In genomic region chr18:845152-845819, GRCh38 we compare ENCODE assay signal across 12 cellular contexts. TPM values are rescaled to one million over a fixed set of nuclear protein-coding genes. Genes with fewer than 3 reads are reported as not detected.
A peak's percentile ranks its signal among the peaks of the same experiment; 100 is the strongest.
DNase-seq lines count a peak whose midpoint lies in the region; ATAC-seq, FAIRE-seq and TF ChIP-seq lines count a peak whose summit lies in the region.
"Had no signal": no experiment of that assay in that cellular context is flagged by ENCODE, and none has a peak within 500 bp of the region (broad histone marks: within the 10 kb centered on the region; RNA-seq: fewer than 3 reads in every experiment).

No MANE protein-coding gene starts in this region.

- TF ChIP-seq CTCF in endothelial cell of umbilical vein (IDR thresholded peaks at IDR 0.05; ENCODE audit: extremely low read depth in 1 of 2, insufficient read depth in 1 of 2, low read depth in 1 of 2, low read length in 2 of 2) (no peak), mucosa of descending colon (IDR thresholded peaks at IDR 0.05) (no peak)

- dilution Hi-C loops in endothelial cell of umbilical vein (cut with MboI; ENCODE audit: extremely low pct_ligation_motif_present, low sequenced_read_pairs), result loop anchor here (25.0 kb wide), 1 partner anchor 108 kb away; no protein-coding TSS in a partner anchor

- BruUV-seq in endothelial cell of umbilical vein (replicated peaks; lab: Mats Ljungman, UMichigan), result no TSS peak

- no peaks in the 10 kb centered on the region for H3K9me3 ChIP-seq in endothelial cell of umbilical vein (replicated peaks; ENCODE audit: control insufficient read depth, insufficient read depth, low read length)
- H3K9me3 ChIP-seq in mucosa of descending colon, result no peaks in the 10 kb centered on the region

- H3K27ac Mint-ChIP-seq in activated CD8-positive, alpha-beta T cell treated with anti-CD3 and anti-CD28 coated beads, Interleukin-2, amount 10 ng/mL, durations not matched to agents 7 days and 5 days, result no peak overlapping the region
- H3K27ac Mint-ChIP-seq in activated T-cell treated with anti-CD3 and anti-CD28 coated beads, Interleukin-2, amount 50 U/mL, for 24 hours, result no peak overlapping the region
- H3K27ac Mint-ChIP-seq: activated CD8-positive, alpha-beta T cell treated with anti-CD3 and anti-CD28 coated beads for 36 hours had no signal

- H3K4me3 ChIP-seq in endothelial cell of umbilical vein (replicated peaks in 1 of 3; ENCODE audit: insufficient read depth in 1 of 3, low read depth in 1 of 3, low read length in 3 of 3) (no peak overlapping the region), mucosa of descending colon (no peak overlapping the region)

- H3K27ac ChIP-seq in endothelial cell of umbilical vein (ENCODE audit: insufficient read depth, low read depth, low read length), result peak overlapping the region; percentile 68
- H3K27ac ChIP-seq: KMS-11 had no signal

- no peak overlapping the region for H2AFZ ChIP-seq in endothelial cell of umbilical vein (ENCODE audit: low read depth, low read length)

- no peaks in the 10 kb centered on the region for H4K20me1 ChIP-seq in endothelial cell of umbilical vein (replicated peaks; ENCODE audit: control insufficient read depth, extremely low read depth, insufficient read depth, low read length)

- no peaks in the 10 kb centered on the region for H3K79me2 ChIP-seq in endothelial cell of umbilical vein (ENCODE audit: control insufficient read depth, insufficient read depth, low read length)

- H3K9me1 ChIP-seq in endothelial cell of umbilical vein (replicated peaks; ENCODE audit: control insufficient read depth, extremely low read depth, insufficient read depth, low read length), result no peaks in the 10 kb centered on the region

- H3K4me3 Mint-ChIP-seq in activated CD8-positive, alpha-beta T cell treated with anti-CD3 and anti-CD28 coated beads, Interleukin-2, amount 10 ng/mL, durations not matched to agents 7 days and 5 days, result no peak overlapping the region
- H3K4me3 Mint-ChIP-seq in activated T-cell treated with anti-CD3 and anti-CD28 coated beads, Interleukin-2, amount 50 U/mL, for 24 hours, result no peak overlapping the region
- H3K4me3 Mint-ChIP-seq: activated CD8-positive, alpha-beta T cell treated with anti-CD3 and anti-CD28 coated beads for 36 hours had no signal

- peak overlapping the region; percentile 79 for H3K4me2 ChIP-seq in endothelial cell of umbilical vein (ENCODE audit: insufficient read depth, low read length)
- H3K4me2 ChIP-seq: KMS-11 had no signal

- DNase-seq in CD1c-positive myeloid dendritic cell (ENCODE audit: extremely low spot score), result peak; percentile 68
- DNase-seq in NCI-H226, result peak; percentile 83
- peak; percentile 96 for DNase-seq in endothelial cell of umbilical vein (ENCODE audit: low read depth, low spot score)
- DNase-seq in mucosa of descending colon, result peak in 1 of 3 donors; percentile 34
- DNase-seq in NCI-H1694 (lab: John Stamatoyannopoulos, UW), result no peak
- DNase-seq in activated CD8-positive, alpha-beta T cell treated with anti-CD3 and anti-CD28 coated beads, Interleukin-2, amount 10 ng/mL, durations not matched to agents 7 days and 5 days, result no peak
- DNase-seq in HuH-7 (ENCODE audit: low spot score), result no peak
- DNase-seq in activated T-cell treated with anti-CD3 and anti-CD28 coated beads, Interleukin-2, amount 50 U/mL, for 24 hours, result no peak
- DNase-seq: activated CD8-positive, alpha-beta T cell treated with anti-CD3 and anti-CD28 coated beads for 36 hours; caudate nucleus; stimulated activated naive CD8-positive, alpha-beta T cell treated with anti-CD3 and anti-CD28 coated beads, Interleukin-15, Interleukin-2, amounts not matched to agents 100 U/mL and 50 U/mL, for 24 hours had no signal

- H3K27me3 ChIP-seq in endothelial cell of umbilical vein (ENCODE audit: control insufficient read depth in 2 of 2, insufficient read depth in 2 of 2, low read length in 2 of 2), result no peaks in the 10 kb centered on the region

- no peak overlapping the region for H3K9ac ChIP-seq in endothelial cell of umbilical vein (replicated peaks; ENCODE audit: extremely low read depth, insufficient read depth, low read length)
- H3K9ac ChIP-seq: KMS-11 had no signal

- H3K4me1 ChIP-seq in endothelial cell of umbilical vein (ENCODE audit: control insufficient read depth, extremely low read depth, insufficient read depth, low read length) (peaks cover 28% of the 10 kb centered on the region), mucosa of descending colon (ENCODE audit: low read depth) (peaks cover 5% of the 10 kb centered on the region)

- TF ChIP-seq POLR2A in endothelial cell of umbilical vein (IDR thresholded peaks at IDR 0.05; ENCODE audit: low read depth, low read length), result peak; percentile 44

- FAIRE-seq in endothelial cell of umbilical vein (lab: Jason Lieb, UNC), result peak; percentile 97

- POLR2A ChIA-PET in endothelial cell of umbilical vein (lab: Charles Lee), result no interaction called here
- POLR2A ChIA-PET in activated CD8-positive, alpha-beta T cell treated with anti-CD3 and anti-CD28 coated beads, Interleukin-2, amount 10 ng/mL, durations not matched to agents 7 days and 5 days (lab: Charles Lee), result no interaction called here

- H3K36me3 ChIP-seq in endothelial cell of umbilical vein (ENCODE audit: control insufficient read depth in 2 of 2, extremely low read depth in 1 of 2, insufficient read depth in 2 of 2, low read length in 2 of 2) (no peaks in the 10 kb centered on the region), mucosa of descending colon (ENCODE audit: low read depth) (no peaks in the 10 kb centered on the region)

- ATAC-seq in mucosa of descending colon, result peak; percentile 73
- no peak for ATAC-seq in activated CD8-positive, alpha-beta T cell treated with anti-CD3 and anti-CD28 coated beads, Interleukin-2, amount 10 ng/mL, durations not matched to agents 7 days and 5 days
- ATAC-seq: activated CD8-positive, alpha-beta T cell treated with anti-CD3 and anti-CD28 coated beads for 36 hours; stimulated activated naive CD8-positive, alpha-beta T cell treated with anti-CD3 and anti-CD28 coated beads, Interleukin-15, Interleukin-2, amounts not matched to agents 100 U/mL and 50 U/mL, for 24 hours had no signal

- CTCF ChIA-PET in endothelial cell of umbilical vein (lab: Charles Lee), result interaction anchor here (2.0 kb wide), 1 partner anchor 15 kb away, joined by 4 read pairs; no protein-coding TSS in a partner anchor
- CTCF ChIA-PET in activated CD8-positive, alpha-beta T cell treated with anti-CD3 and anti-CD28 coated beads, Interleukin-2, amount 10 ng/mL, durations not matched to agents 7 days and 5 days (lab: Charles Lee), result interaction anchor here (1.1 to 1.3 kb wide), 2 partner anchors 133 to 221 kb away, joined by 4 read pairs; partner anchors contain the start of gene ENOSF1

- H3K36me3 Mint-ChIP-seq in activated CD8-positive, alpha-beta T cell treated with anti-CD3 and anti-CD28 coated beads, Interleukin-2, amount 10 ng/mL, durations not matched to agents 7 days and 5 days (ENCODE audit: low read depth), result no peaks in the 10 kb centered on the region
- H3K36me3 Mint-ChIP-seq in activated T-cell treated with anti-CD3 and anti-CD28 coated beads, Interleukin-2, amount 50 U/mL, for 24 hours (ENCODE audit: low read depth), result no peaks in the 10 kb centered on the region

- H3K27me3 Mint-ChIP-seq in activated CD8-positive, alpha-beta T cell treated with anti-CD3 and anti-CD28 coated beads, Interleukin-2, amount 10 ng/mL, durations not matched to agents 7 days and 5 days (ENCODE audit: low read depth), result peaks cover 6% of the 10 kb centered on the region
- H3K27me3 Mint-ChIP-seq in activated T-cell treated with anti-CD3 and anti-CD28 coated beads, Interleukin-2, amount 50 U/mL, for 24 hours, result peaks cover 10% of the 10 kb centered on the region
- H3K27me3 Mint-ChIP-seq: activated CD8-positive, alpha-beta T cell treated with anti-CD3 and anti-CD28 coated beads for 36 hours had no signal

- H3K4me1 Mint-ChIP-seq in activated CD8-positive, alpha-beta T cell treated with anti-CD3 and anti-CD28 coated beads, Interleukin-2, amount 10 ng/mL, durations not matched to agents 7 days and 5 days (ENCODE audit: low read depth), result peaks cover 2% of the 10 kb centered on the region
- H3K4me1 Mint-ChIP-seq in activated T-cell treated with anti-CD3 and anti-CD28 coated beads, Interleukin-2, amount 50 U/mL, for 24 hours (ENCODE audit: low read depth), result no peaks in the 10 kb centered on the region

- intact Hi-C loops in endothelial cell of umbilical vein (cut with micrococcal nuclease) (loop anchor here (1.0 kb wide), 1 partner anchor 15 kb away; no protein-coding TSS in a partner anchor), mucosa of descending colon (cut with DNase I, micrococcal nuclease) (no loop called here)

- H3K9me3 Mint-ChIP-seq in activated CD8-positive, alpha-beta T cell treated with anti-CD3 and anti-CD28 coated beads, Interleukin-2, amount 10 ng/mL, durations not matched to agents 7 days and 5 days (ENCODE audit: insufficient read depth), result no peaks in the 10 kb centered on the region
- H3K9me3 Mint-ChIP-seq in activated T-cell treated with anti-CD3 and anti-CD28 coated beads, Interleukin-2, amount 50 U/mL, for 24 hours, result no peaks in the 10 kb centered on the region
- H3K9me3 Mint-ChIP-seq: activated CD8-positive, alpha-beta T cell treated with anti-CD3 and anti-CD28 coated beads for 36 hours had no signal

RNA-seq across cellular contexts. Expression of gene YES1, which starts 33.2 kb away (rescaled TPM):
- total RNA-seq in endothelial cell of umbilical vein (79.5 and 92.3 TPM in 2 replicates), mucosa of descending colon (10 to 100 TPM; 48.2 to 63.2 (median 52.2) TPM)
- polyA plus RNA-seq in endothelial cell of umbilical vein, result 12.6 and 16.5 TPM in 2 replicates
- polyA plus RNA-seq in endothelial cell of umbilical vein (2011; cell fraction: cytosol; rRNA removed), result 21.8 TPM in 2 replicates
- 21.1 and 22.8 TPM in 2 replicates for polyA plus RNA-seq in endothelial cell of umbilical vein (2011; cell fraction: nucleus; rRNA removed)
- 33.8 and 60.1 TPM in 2 replicates for polyA plus RNA-seq in endothelial cell of umbilical vein (2012)
- 44.8 and 59.8 TPM in 2 replicates for polyA minus RNA-seq in endothelial cell of umbilical vein
- polyA minus RNA-seq in endothelial cell of umbilical vein (2011; cell fraction: cytosol; rRNA and poly(A)+ RNA removed), result 20.6 TPM
- polyA minus RNA-seq in endothelial cell of umbilical vein (2011; cell fraction: nucleus; rRNA and poly(A)+ RNA removed), result 15.7 and 28.6 TPM in 2 replicates
- total RNA-seq in activated CD8-positive, alpha-beta T cell treated with anti-CD3 and anti-CD28 coated beads, Interleukin-2, amount 10 ng/mL, durations not matched to agents 7 days and 5 days, result 10 to 100 TPM; 22.6 to 22.8 TPM

RNA-seq across cellular contexts. Expression of gene ADCYAP1, which starts 59.4 kb away (rescaled TPM):
- not detected in 2 replicates for total RNA-seq in endothelial cell of umbilical vein
- polyA plus RNA-seq in endothelial cell of umbilical vein, result not detected in 2 replicates
- polyA plus RNA-seq in endothelial cell of umbilical vein (2011; cell fraction: cytosol; rRNA removed), result not detected in 2 replicates
- not detected in 2 replicates for polyA plus RNA-seq in endothelial cell of umbilical vein (2011; cell fraction: nucleus; rRNA removed)
- polyA plus RNA-seq in endothelial cell of umbilical vein (2012), result not detected in 2 replicates
- not detected in 2 replicates for polyA minus RNA-seq in endothelial cell of umbilical vein
- polyA minus RNA-seq in endothelial cell of umbilical vein (2011; cell fraction: cytosol; rRNA and poly(A)+ RNA removed), result not detected
- polyA minus RNA-seq in endothelial cell of umbilical vein (2011; cell fraction: nucleus; rRNA and poly(A)+ RNA removed), result not detected in 2 replicates
- total RNA-seq in mucosa of descending colon, result 1 to 10 TPM in 1 of 3 donors, under 1 TPM in 2; 0.17 to 3.4 (median 0.41) TPM
- total RNA-seq in activated CD8-positive, alpha-beta T cell treated with anti-CD3 and anti-CD28 coated beads, Interleukin-2, amount 10 ng/mL, durations not matched to agents 7 days and 5 days, result not detected
- total RNA-seq: activated CD8-positive, alpha-beta T cell treated with anti-CD3 and anti-CD28 coated beads for 36 hours had no signal

Comparison
In these comparisons a context has a peak if more than half of its experiments do, and no peak if none do; other contexts are left out.
1. DNase-seq: peak in CD1c-positive myeloid dendritic cell (single experiment), NCI-H226 (single experiment) and endothelial cell of umbilical vein (single experiment); none in NCI-H1694 (single experiment), activated CD8-positive, alpha-beta T cell treated with anti-CD3 and anti-CD28 coated beads, Interleukin-2, amount 10 ng/mL, durations not matched to agents 7 days and 5 days (single experiment), HuH-7 (single experiment) and activated T-cell treated with anti-CD3 and anti-CD28 coated beads, Interleukin-2, amount 50 U/mL, for 24 hours (single experiment).